12 cellular contexts compared by ENCODE assay signal in the genomic region with DNA sequence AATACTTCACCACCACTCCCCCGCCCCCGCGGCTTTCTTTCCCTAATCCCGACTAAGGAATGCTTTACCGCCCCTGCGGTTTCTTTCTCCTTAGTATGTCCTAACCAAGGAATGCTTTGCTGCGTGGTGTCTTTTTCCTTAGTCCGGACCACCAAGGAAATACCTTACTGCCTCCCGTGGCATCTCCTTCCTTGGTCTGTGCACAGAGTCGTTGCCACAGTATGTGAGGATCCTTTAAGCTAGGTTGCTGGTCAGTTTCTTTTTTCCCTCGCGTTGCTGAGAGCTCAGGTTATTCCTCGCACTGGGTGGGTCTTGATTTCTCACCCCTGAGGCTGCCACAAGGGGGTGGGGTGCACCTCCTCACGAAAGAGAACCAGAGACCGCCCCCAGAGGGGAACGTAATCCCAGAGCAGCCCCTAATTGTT.
DNase-seq lines count a peak whose midpoint lies in the region; ATAC-seq, FAIRE-seq and TF ChIP-seq lines count a peak whose summit lies in the region.
"Had no signal": no experiment of that assay in that cellular context is flagged by ENCODE, and none has a peak within 500 bp of the region (broad histone marks: within the 10 kb centered on the region; RNA-seq: fewer than 3 reads in every experiment).

No MANE protein-coding gene starts in this region.

- no peak overlapping the region for H4K5ac ChIP-seq in H1 (ENCODE audit: insufficient read length, low read depth, low read length)

- H3K27ac Mint-ChIP-seq in HFFc6: no peak overlapping the region

- H3K9me3 Mint-ChIP-seq in HFFc6: no peaks in the 10 kb centered on the region
- H3K9me3 Mint-ChIP-seq: CD8-positive, alpha-beta memory T cell had no signal

- no peak overlapping the region for H3K23ac ChIP-seq in H1 (ENCODE audit: insufficient read length)

- H3K36me3 Mint-ChIP-seq in HFFc6 (ENCODE audit: low read depth): no peaks in the 10 kb centered on the region

- H4K8ac ChIP-seq in H1 (ENCODE audit: extremely low read depth, insufficient read depth, low read length): no peak overlapping the region

- peak overlapping the region; percentile 71; the same call in 1 of the 2 replicates for H2BK12ac ChIP-seq in H1 (ENCODE audit: low read depth, low read length)

- H3K27me3 Mint-ChIP-seq in HFFc6 (ENCODE audit: insufficient read depth): no peaks in the 10 kb centered on the region; the same call in none of the 2 replicates
- H3K27me3 Mint-ChIP-seq: CD8-positive, alpha-beta memory T cell had no signal

- H3K4me2 ChIP-seq in H1 (ENCODE audit: insufficient read depth in 1 of 2, low read depth in 2 of 2, low read length in 2 of 2): peak overlapping the region; percentile 64 to 68

- TF ChIP-seq CTCF in HFFc6 (IDR thresholded peaks at IDR 0.05) (0 out of 2 replicates have a peak, but pooled peaks have one; percentile 6), H1 (IDR thresholded peaks at IDR 0.05; ENCODE audit: control extremely low read depth in 1 of 3, insufficient read depth in 1 of 3, low read depth in 1 of 3, low read length in 3 of 3) (peak; percentile 39 to 53 (median 39))

- POLR2A ChIA-PET in H1 (lab: Charles Lee; ENCODE audit: partially characterized antibody): no interaction called here

- TF ChIP-seq POLR2A in H1 (IDR thresholded peaks at IDR 0.05; ENCODE audit: control extremely low read depth in 1 of 2, low read depth in 2 of 2, low read length in 2 of 2) (no peak), H54 (IDR thresholded peaks at IDR 0.05; ENCODE audit: low read depth, low read length) (no peak)

- peak in 1 of 2 experiments; percentile 37; a peak in 1 of 3 replicates for TF ChIP-seq EP300 in H1 (IDR thresholded peaks at IDR 0.05; ENCODE audit: borderline replicate concordance in 1 of 2, low read depth in 2 of 2, low read length in 2 of 2)

- H4K20me1 ChIP-seq in H1 (replicated peaks in 1 of 2; ENCODE audit: control insufficient read depth in 1 of 2, insufficient read depth in 2 of 2, low read length in 2 of 2): no peaks in the 10 kb centered on the region

- H3K36me3 ChIP-seq in H1 (ENCODE audit: control insufficient read depth in 2 of 4, insufficient read depth in 4 of 4, low read length in 3 of 4) (no peaks in the 10 kb centered on the region), muscle layer of colon (ENCODE audit: insufficient read depth, low read length) (no peaks in the 10 kb centered on the region)

- H2BK15ac ChIP-seq in H1 (ENCODE audit: low read length): 0 out of 2 replicates have a peak overlapping the region, but pooled peaks have one; percentile 61

- no peaks in the 10 kb centered on the region for H3K27me3 ChIP-seq in H1 (replicated peaks in 1 of 4; ENCODE audit: control insufficient read depth in 3 of 4, extremely low read depth in 1 of 4, insufficient read depth in 3 of 4, low read length in 3 of 4)
- no peaks in the 10 kb centered on the region for H3K27me3 ChIP-seq in muscle layer of colon (ENCODE audit: control insufficient read depth in 1 of 2, insufficient read depth in 2 of 2, low read length in 2 of 2)

- FAIRE-seq in H1 (lab: Jason Lieb, UNC): peak; percentile 68
- no peak for FAIRE-seq in H54 (lab: Jason Lieb, UNC)

- H2BK20ac ChIP-seq in H1 (ENCODE audit: low read length): peak overlapping the region; percentile 87; the same call in 1 of the 2 replicates

- no peaks in the 10 kb centered on the region for H3K4me1 Mint-ChIP-seq in HFFc6 (ENCODE audit: low read depth)

- no peak overlapping the region for H3K4me3 Mint-ChIP-seq in HFFc6
- H3K4me3 Mint-ChIP-seq: CD8-positive, alpha-beta memory T cell had no signal

- H3K9ac ChIP-seq in H1 (replicated peaks in 1 of 4; ENCODE audit: extremely low read depth in 1 of 4, low read depth in 3 of 4, low read length in 3 of 4) (peak overlapping the region in 1 of 4 experiments; percentile 44; a peak in 2 of 7 replicates), muscle layer of colon (ENCODE audit: low read length) (peak overlapping the region; percentile 21)

- no peaks in the 10 kb centered on the region for H3K9me3 ChIP-seq in H1 (ENCODE audit: insufficient read depth in 2 of 2, low read depth in 1 of 2, low read length in 1 of 2)
- H3K9me3 ChIP-seq in muscle layer of colon (ENCODE audit: low read length): no peaks in the 10 kb centered on the region

- H3K56ac ChIP-seq in H1 (replicated peaks; ENCODE audit: insufficient read length, low read depth, low read length): no peak overlapping the region

- H4K91ac ChIP-seq in H1 (replicated peaks; ENCODE audit: insufficient read length, low read length): peak overlapping the region; percentile 15

- no peak overlapping the region for H3K14ac ChIP-seq in H1 (ENCODE audit: insufficient read length)

- H3K4me1 ChIP-seq in H1 (replicated peaks in 1 of 4; ENCODE audit: control insufficient read depth in 3 of 4, insufficient read depth in 4 of 4, low read length in 3 of 4) (peaks cover 0 to 10% (median 3%) of the 10 kb centered on the region in 4 experiments; a peak in 5 of 7 replicates), muscle layer of colon (ENCODE audit: insufficient read depth, low read length) (no peaks in the 10 kb centered on the region)

- no peak overlapping the region for H3K4ac ChIP-seq in H1 (replicated peaks; ENCODE audit: insufficient read length, low read depth, low read length)

- H2AFZ ChIP-seq in H1 (ENCODE audit: low read length): no peak overlapping the region

- no peak overlapping the region for H2AK5ac ChIP-seq in H1 (ENCODE audit: low read depth, low read length)

- H3K79me2 ChIP-seq in H1 (ENCODE audit: control insufficient read depth in 1 of 2, insufficient read depth in 2 of 2, low read length in 2 of 2): no peaks in the 10 kb centered on the region

- peak overlapping the region in 3 of 4 experiments; percentile 26 to 52 (median 36); a peak in 4 of 8 replicates for H3K4me3 ChIP-seq in H1 (ENCODE audit: extremely low read depth in 1 of 4, insufficient read depth in 2 of 4, low read depth in 3 of 4, low read length in 4 of 4)
- peak overlapping the region in 1 of 2 donors; percentile 32 for H3K4me3 ChIP-seq in muscle layer of colon (ENCODE audit: low read depth in 1 of 2, low read length in 2 of 2)

- H3K27ac ChIP-seq in H1 (ENCODE audit: low read depth, low read length) (no peak overlapping the region), muscle layer of colon (ENCODE audit: low read depth, low read length) (no peak overlapping the region)

- WGBS in H1 (ENCODE audit: extremely low coverage in 1 of 2, insufficient coverage in 1 of 2, insufficient read length in 1 of 2, insufficient replicate concordance in 2 of 2, low coverage in 1 of 2, low lambda C conversion rate in 2 of 2, missing lambda C conversion rate in 1 of 2), 2 experiments: 6% methylated on average over 16 of the region's 16 CpGs; no CpG with 5 or more reads in 1 of the 2 experiments

- CTCF ChIA-PET in H1 (lab: Charles Lee; ENCODE audit: partially characterized antibody): interaction anchor here (0.6 to 1.3 kb wide), 10 partner anchors 8 to 285 kb away, joined by 3 to 4 read pairs (median 3); no protein-coding TSS in a partner anchor

- ATAC-seq in GM19328 (IDR thresholded peaks at IDR 0.05; ENCODE audit: unreplicated experiment): no peak

- no peaks in the 10 kb centered on the region for H3K23me2 ChIP-seq in H1 (ENCODE audit: low read depth, low read length)

- no peak overlapping the region for H2BK120ac ChIP-seq in H1 (replicated peaks; ENCODE audit: low read depth, low read length)

- peak overlapping the region; percentile 86; the same call in 1 of the 2 replicates for H2BK5ac ChIP-seq in H1 (ENCODE audit: low read depth, low read length)

- no peak overlapping the region; the same call in 1 of the 2 replicates for H3K18ac ChIP-seq in H1 (ENCODE audit: extremely low read depth, low read length)

- DNase-seq in AG08396 (ENCODE audit: low spot score) (peak; percentile 15), HFFc6 (no peak), H1 (ENCODE audit: low read depth in 1 of 2, low spot score in 2 of 2) (peak in 1 of 2 experiments; percentile 75), RPMI8226 (no peak), H54 (ENCODE audit: insufficient read length, low spot score) (no peak)
- DNase-seq in activated CD4-positive, CD25-positive, alpha-beta regulatory T cell (lab: John Stamatoyannopoulos, UW): no peak
- DNase-seq: aorta; CD8-positive, alpha-beta memory T cell; NCI-H82; stimulated activated CD4-positive, alpha-beta T cell treated with anti-CD3 and anti-CD28 coated beads, Interleukin-4, amount 100 ng/mL, for 4 hours had no signal

- TF ChIP-seq RAD21 in H1 (IDR thresholded peaks at IDR 0.05 in 1 of 2, conservative IDR thresholded peaks at IDR 0.05 in 1 of 2; ENCODE audit: low read depth in 2 of 2, low read length in 2 of 2): peak; percentile 30 to 51

- no peaks in the 10 kb centered on the region for H3K79me1 ChIP-seq in H1 (ENCODE audit: low read depth, low read length)

TF ChIP-seq in H1, 55 proteins besides CTCF, POLR2A, EP300 and RAD21:
- TF ChIP-seq KDM1A (IDR thresholded peaks at IDR 0.05; ENCODE audit: borderline replicate concordance, low read length) (0 out of 2 replicates have a peak, but pooled peaks have one; percentile 7), ASH2L (IDR thresholded peaks at IDR 0.05; ENCODE audit: low read length) (peak; percentile 83), TEAD4 (IDR thresholded peaks at IDR 0.05; ENCODE audit: low read depth, low read length) (peak; percentile 73; the same call in 1 of the 2 replicates), RNF2 (IDR thresholded peaks at IDR 0.05; ENCODE audit: borderline replicate concordance, low read depth, low read length, missing control alignments, poor library complexity, severe bottlenecking) (no peak), SRF (IDR thresholded peaks at IDR 0.05; ENCODE audit: low read depth, low read length) (no peak; the same call in 1 of the 2 replicates), CREB1 (IDR thresholded peaks at IDR 0.05) (peak; percentile 6; the same call in 1 of the 2 replicates), EGR1 (IDR thresholded peaks at IDR 0.05; ENCODE audit: borderline replicate concordance, low read depth, low read length) (peak; percentile 60; the same call in 1 of the 2 replicates), NRF1 (IDR thresholded peaks at IDR 0.05; ENCODE audit: low read depth, low read length) (no peak), TCF12 (IDR thresholded peaks at IDR 0.05; ENCODE audit: low read depth, low read length) (no peak), JUN (IDR thresholded peaks at IDR 0.05; ENCODE audit: low read depth, low read length) (no peak), HDAC2 (IDR thresholded peaks at IDR 0.05; ENCODE audit: borderline replicate concordance in 1 of 2, low read depth in 2 of 2, low read length in 2 of 2) (0 out of 4 replicates have a peak, but pooled peaks of 1 of the 2 experiments have one; percentile 38)
